ENCODE assay signal across 10 cellular contexts in the genomic region with DNA sequence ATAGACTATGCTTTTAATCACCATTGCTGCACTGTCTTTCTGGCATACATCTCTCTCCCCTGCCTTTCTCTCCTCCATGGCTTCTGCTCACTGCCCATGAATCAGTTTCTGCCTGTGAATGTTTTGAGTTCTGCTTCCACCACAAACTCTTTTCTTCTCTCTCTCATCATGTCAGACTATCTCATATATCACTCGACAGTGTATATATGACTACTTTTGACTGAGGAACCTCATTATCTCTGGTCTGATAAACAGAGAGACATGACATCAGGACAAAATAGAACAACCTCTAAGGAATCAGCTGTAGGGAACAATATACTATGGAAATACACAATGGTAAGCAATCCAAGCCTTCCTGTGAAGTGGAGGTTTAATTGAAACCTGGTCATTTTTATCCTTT.
"Had no signal": no experiment of that assay in that cellular context is flagged by ENCODE, and none has a peak within 500 bp of the region (broad histone marks: within the 10 kb centered on the region; RNA-seq: fewer than 3 reads in every experiment).

No MANE protein-coding gene starts in this region.

- H3K27ac Mint-ChIP-seq: HFFc6 had no signal

- ATAC-seq: HCT116 had no signal

- H3K36me3 ChIP-seq: HAP-1 had no signal

- H3K4me3 Mint-ChIP-seq: HFFc6 had no signal

- H3K4me3 ChIP-seq: GM23248, HAP-1 had no signal

- H2AFZ ChIP-seq: GM23248 had no signal

- H3K9me3 ChIP-seq: HAP-1 had no signal

- H3K4me2 ChIP-seq: KMS-11 had no signal

- H3K4me1 ChIP-seq: HAP-1 had no signal

- H3K27ac ChIP-seq: GM23248, HL-60, KMS-11 had no signal

- DNase-seq: GM23248, GOT3, H7, HFFc6, IMR-90, KBM-7 had no signal

- H3K9me3 Mint-ChIP-seq: HFFc6 had no signal

- H3K9ac ChIP-seq: GM23248, KMS-11 had no signal
